ENCODE assay signal across 28 cellular contexts in genomic region chr13:66943530-66943929, GRCh38.
"Had no signal": no experiment of that assay in that cellular context is flagged by ENCODE, and none has a peak within 500 bp of the region (broad histone marks: within the 10 kb centered on the region; RNA-seq: fewer than 3 reads in every experiment).

No MANE protein-coding gene starts in this region.

- H3K9me3 Mint-ChIP-seq: dendritic cell treated with granulocyte-macrophage colony-stimulating factor and Interleukin-4, amounts not matched to agents 40 ng/mL and 50 ng/mL, for 4 days; endodermal cell had no signal

- DNase-seq: colonic mucosa; cortex of kidney; effector CD8-positive, alpha-beta T cell; effector memory CD8-positive, alpha-beta T cell; endodermal cell; erythroblast; esophagus squamous epithelium; foreskin fibroblast; foreskin melanocyte; gastrocnemius medialis; heart left ventricle; hypothalamus; immature natural killer cell; islet precursor cell; kidney; kidney glomerular epithelial cell; left colon; left ventricle myocardium inferior; lower lobe of right lung; mesenchymal stem cell; mucosa of descending colon; naive B cell had no signal

- H3K27me3 Mint-ChIP-seq: dendritic cell treated with granulocyte-macrophage colony-stimulating factor and Interleukin-4, amounts not matched to agents 40 ng/mL and 50 ng/mL, for 4 days; effector memory CD8-positive, alpha-beta T cell; naive B cell had no signal

- H3K27me3 ChIP-seq: colonic mucosa, esophagus squamous epithelium, gastrocnemius medialis, heart left ventricle, hepatocyte had no signal

- H3K4me1 Mint-ChIP-seq: endodermal cell, immature natural killer cell had no signal

- ATAC-seq: effector memory CD8-positive, alpha-beta T cell; esophagus mucosa; gastrocnemius medialis; heart left ventricle; left colon; left lobe of liver; lower lobe of right lung; mucosa of descending colon had no signal

- H3K27ac ChIP-seq: colonic mucosa, epithelial cell of prostate, esophagus squamous epithelium, gastrocnemius medialis, heart left ventricle, hepatocyte, left ventricle myocardium inferior, lower lobe of right lung had no signal

- H3K4me2 ChIP-seq: hepatocyte had no signal

- H3K4me3 Mint-ChIP-seq: dendritic cell treated with granulocyte-macrophage colony-stimulating factor and Interleukin-4, amounts not matched to agents 40 ng/mL and 50 ng/mL, for 4 days; effector memory CD8-positive, alpha-beta T cell; endodermal cell; immature natural killer cell; mesothelial cell of epicardium; naive B cell had no signal

- H3K4me1 ChIP-seq: colonic mucosa, esophagus squamous epithelium, gastrocnemius medialis, heart left ventricle, left ventricle myocardium inferior, lower lobe of right lung had no signal

- H2AFZ ChIP-seq: hepatocyte had no signal

- H3K79me2 ChIP-seq: hepatocyte had no signal

- H3K36me3 ChIP-seq: colonic mucosa, esophagus squamous epithelium, gastrocnemius medialis, heart left ventricle, left ventricle myocardium inferior, lower lobe of right lung had no signal

- H3K9me3 ChIP-seq: colonic mucosa, esophagus squamous epithelium, gastrocnemius medialis, lower lobe of right lung, mucosa of descending colon had no signal

- H3K36me3 Mint-ChIP-seq: mesothelial cell of epicardium, naive B cell had no signal

- H3K4me3 ChIP-seq: colonic mucosa, esophagus squamous epithelium, gastrocnemius medialis, heart left ventricle, hepatocyte, left ventricle myocardium inferior, lower lobe of right lung, mucosa of descending colon had no signal

- H3K27ac Mint-ChIP-seq: dendritic cell treated with granulocyte-macrophage colony-stimulating factor and Interleukin-4, amounts not matched to agents 40 ng/mL and 50 ng/mL, for 4 days; effector memory CD8-positive, alpha-beta T cell; endodermal cell; immature natural killer cell; mesothelial cell of epicardium had no signal
